In the genomic region with DNA sequence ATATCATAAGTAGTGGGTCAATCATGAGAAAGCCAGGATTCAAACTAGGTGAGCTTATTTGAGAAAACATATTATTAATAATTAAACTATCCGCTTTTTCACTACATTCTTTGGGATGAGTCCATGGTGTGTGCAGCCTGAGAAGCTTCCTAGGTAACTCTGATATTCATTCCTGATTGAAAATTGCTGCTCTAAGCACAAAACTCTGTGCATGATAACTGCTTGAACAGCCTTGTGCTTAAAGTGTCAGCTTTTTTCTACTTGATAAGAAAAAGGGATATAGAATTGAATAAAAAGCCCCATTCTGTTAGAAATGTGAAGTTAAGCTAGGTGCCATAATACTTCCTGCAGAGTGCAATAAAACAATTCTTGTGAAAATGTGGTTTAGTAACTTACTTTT, we compare ENCODE assay signal across 18 cellular contexts.
DNase-seq lines count a peak whose midpoint lies in the region; ATAC-seq, FAIRE-seq and TF ChIP-seq lines count a peak whose summit lies in the region.
"Had no signal": no experiment of that assay in that cellular context is flagged by ENCODE, and none has a peak within 500 bp of the region (broad histone marks: within the 10 kb centered on the region; RNA-seq: fewer than 3 reads in every experiment).

No MANE protein-coding gene starts in this region.

- no peak overlapping the region for H3K18ac ChIP-seq in IMR-90 (ENCODE audit: low read depth, low read length)

- no peak overlapping the region for H3K9ac ChIP-seq in IMR-90 (ENCODE audit: low read depth, low read length)
- no peak overlapping the region for H3K9ac ChIP-seq in endothelial cell of umbilical vein (replicated peaks; ENCODE audit: extremely low read depth, insufficient read depth, low read length)
- H3K9ac ChIP-seq: BLaER1 treated with 17β-estradiol and CSF1 and Interleukin-3, amounts not matched to agents 10 nM and 100 nM had no signal

- BruUV-seq in IMR-90 (replicated peaks; lab: Mats Ljungman, UMichigan) (no TSS peak), endothelial cell of umbilical vein (replicated peaks; lab: Mats Ljungman, UMichigan) (no TSS peak)

- intact Hi-C loops in IMR-90 (cut with micrococcal nuclease), result no loop called here
- intact Hi-C loops in endothelial cell of umbilical vein (cut with micrococcal nuclease), result no loop called here

- H3K36me3 ChIP-seq in IMR-90 (ENCODE audit: control insufficient read depth, insufficient read depth, low read length), result no peaks in the 10 kb centered on the region
- H3K36me3 ChIP-seq in endothelial cell of umbilical vein (ENCODE audit: control insufficient read depth in 2 of 2, extremely low read depth in 1 of 2, insufficient read depth in 2 of 2, low read length in 2 of 2), result no peaks in the 10 kb centered on the region
- H3K36me3 ChIP-seq: BLaER1 treated with 17β-estradiol and CSF1 and Interleukin-3, amounts not matched to agents 10 nM and 100 nM had no signal

- TF ChIP-seq EP300 in A549 (IDR thresholded peaks at IDR 0.05), result no peak

- no peak for TF ChIP-seq POLR2A in A549 (IDR thresholded peaks at IDR 0.05; ENCODE audit: low read length)
- no peak for TF ChIP-seq POLR2A in IMR-90 (IDR thresholded peaks at IDR 0.05; ENCODE audit: low read depth, low read length)
- TF ChIP-seq POLR2A in endothelial cell of umbilical vein (IDR thresholded peaks at IDR 0.05; ENCODE audit: low read depth, low read length), result no peak

- no peak for FAIRE-seq in A549 (lab: Jason Lieb, UNC)
- FAIRE-seq in endothelial cell of umbilical vein (lab: Jason Lieb, UNC), result peak; percentile 26
- FAIRE-seq: A204.1, G401.6, GM12891 had no signal

- H3K4ac ChIP-seq in IMR-90 (ENCODE audit: low read depth, low read length), result no peak overlapping the region

- TF ChIP-seq RAD21 in A549 (conservative IDR thresholded peaks at IDR 0.05 in 1 of 2, IDR thresholded peaks at IDR 0.05 in 1 of 2) (no peak), IMR-90 (IDR thresholded peaks at IDR 0.05; ENCODE audit: low read length) (no peak)

- H3K27me3 ChIP-seq in IMR-90 (ENCODE audit: control insufficient read depth, insufficient read depth, low read length) (no peaks in the 10 kb centered on the region), endothelial cell of umbilical vein (ENCODE audit: control insufficient read depth in 2 of 2, insufficient read depth in 2 of 2, low read length in 2 of 2) (no peaks in the 10 kb centered on the region)
- H3K27me3 ChIP-seq: BLaER1 treated with 17β-estradiol and CSF1 and Interleukin-3, amounts not matched to agents 10 nM and 100 nM had no signal

- no peak overlapping the region for H2BK5ac ChIP-seq in IMR-90 (ENCODE audit: low read depth, low read length, poor library complexity, severe bottlenecking)

- dilution Hi-C loops in IMR-90 (cut with HindIII; ENCODE audit: low sequenced_read_pairs, unreplicated experiment) (no loop called here), endothelial cell of umbilical vein (cut with MboI; ENCODE audit: extremely low pct_ligation_motif_present, low sequenced_read_pairs) (no loop called here)

- H3K9me1 ChIP-seq in IMR-90 (ENCODE audit: insufficient read depth, low read length), result no peaks in the 10 kb centered on the region
- H3K9me1 ChIP-seq in endothelial cell of umbilical vein (replicated peaks; ENCODE audit: control insufficient read depth, extremely low read depth, insufficient read depth, low read length), result no peaks in the 10 kb centered on the region

- H4K20me1 ChIP-seq in IMR-90 (ENCODE audit: insufficient read depth, low read length) (no peaks in the 10 kb centered on the region), endothelial cell of umbilical vein (replicated peaks; ENCODE audit: control insufficient read depth, extremely low read depth, insufficient read depth, low read length) (no peaks in the 10 kb centered on the region)
- H4K20me1 ChIP-seq: BLaER1 treated with 17β-estradiol and CSF1 and Interleukin-3, amounts not matched to agents 10 nM and 100 nM had no signal

- H3K23ac ChIP-seq in IMR-90 (ENCODE audit: low read depth, low read length), result no peak overlapping the region

- no peak overlapping the region for H2AK5ac ChIP-seq in IMR-90 (ENCODE audit: low read depth, low read length)

- no peak overlapping the region for H4K5ac ChIP-seq in IMR-90 (ENCODE audit: low read depth, low read length)

- ATAC-seq in A549, result no peak
- no peak for ATAC-seq in IMR-90 (ENCODE audit: low read depth)
- ATAC-seq: CD8-positive, alpha-beta T cell had no signal

- no peaks in the 10 kb centered on the region for H3K79me2 ChIP-seq in endothelial cell of umbilical vein (ENCODE audit: control insufficient read depth, insufficient read depth, low read length)

- H2AFZ ChIP-seq in IMR-90 (replicated peaks; ENCODE audit: low read length, poor library complexity) (no peak overlapping the region), endothelial cell of umbilical vein (ENCODE audit: low read depth, low read length) (no peak overlapping the region)

- H3K79me1 ChIP-seq in IMR-90 (ENCODE audit: low read depth in 1 of 2, low read length in 2 of 2), result no peaks in the 10 kb centered on the region

- no peak overlapping the region for H2AK9ac ChIP-seq in IMR-90 (replicated peaks; ENCODE audit: low read depth, low read length, poor library complexity)

- DNase-seq in A549 (ENCODE audit: low read depth in 1 of 2, low spot score in 1 of 2) (no peak), IMR-90 (no peak), endothelial cell of umbilical vein (ENCODE audit: low read depth, low spot score) (no peak), RWPE1 (ENCODE audit: low spot score) (no peak), GM19238 (ENCODE audit: insufficient read length, low spot score) (no peak)
- DNase-seq in central memory CD4-positive, alpha-beta T cell, result no peak
- DNase-seq: 8988T; AML-193; Caco-2; Calu3; CD4-positive, alpha-beta T cell; CD8-positive, alpha-beta T cell; GF-D8 had no signal

- H3K27ac ChIP-seq in A549 (no peak overlapping the region), IMR-90 (ENCODE audit: insufficient read depth, low read length) (no peak overlapping the region), endothelial cell of umbilical vein (ENCODE audit: insufficient read depth, low read depth, low read length) (no peak overlapping the region), RWPE1 (no peak overlapping the region)
- H3K27ac ChIP-seq: BLaER1 treated with 17β-estradiol and CSF1 and Interleukin-3, amounts not matched to agents 10 nM and 100 nM; C4-2B had no signal

- CTCF ChIA-PET in A549 (lab: Yijun Ruan, JAX) (interaction anchor here (0.6 to 1.2 kb wide), 2 partner anchors 13 to 1601 kb away, joined by 4 read pairs; no protein-coding TSS in a partner anchor), IMR-90 (lab: Yijun Ruan, JAX) (no interaction called here), endothelial cell of umbilical vein (lab: Charles Lee) (interaction anchor here (0.6 to 1.6 kb wide), 5 partner anchors 10 to 1040 kb away, joined by 3 to 4 read pairs (median 3); no protein-coding TSS in a partner anchor), RWPE1 (lab: Yijun Ruan, JAX) (interaction anchor here (0.6 to 0.7 kb wide), 2 partner anchors 38 to 353 kb away, joined by 3 read pairs; no protein-coding TSS in a partner anchor)

- H3K9me3 ChIP-seq in A549 (no peaks in the 10 kb centered on the region; the same call in 2 of the 3 replicates), IMR-90 (ENCODE audit: control insufficient read depth, insufficient read depth, low read length) (no peaks in the 10 kb centered on the region), endothelial cell of umbilical vein (replicated peaks; ENCODE audit: control insufficient read depth, insufficient read depth, low read length) (no peaks in the 10 kb centered on the region)
- H3K9me3 ChIP-seq: BLaER1 treated with 17β-estradiol and CSF1 and Interleukin-3, amounts not matched to agents 10 nM and 100 nM; Caco-2 had no signal

- H3K4me3 ChIP-seq in A549, result no peak overlapping the region
- no peak overlapping the region for H3K4me3 ChIP-seq in IMR-90 (ENCODE audit: insufficient read depth, low read depth, low read length)
- H3K4me3 ChIP-seq in endothelial cell of umbilical vein (replicated peaks in 1 of 3; ENCODE audit: insufficient read depth in 1 of 3, low read depth in 1 of 3, low read length in 3 of 3), result no peak overlapping the region
- H3K4me3 ChIP-seq: BLaER1 treated with 17β-estradiol and CSF1 and Interleukin-3, amounts not matched to agents 10 nM and 100 nM had no signal

- in situ Hi-C loops in IMR-90 (cut with MboI; ENCODE audit: low sequenced_read_pairs), result no loop called here

- H3K14ac ChIP-seq in IMR-90 (replicated peaks; ENCODE audit: low read depth, low read length), result no peak overlapping the region

- H2BK20ac ChIP-seq in IMR-90 (ENCODE audit: low read depth, low read length), result no peak overlapping the region

- H3K4me1 ChIP-seq in A549 (no peaks in the 10 kb centered on the region), IMR-90 (ENCODE audit: control insufficient read depth, insufficient read depth, low read length) (no peaks in the 10 kb centered on the region), endothelial cell of umbilical vein (ENCODE audit: control insufficient read depth, extremely low read depth, insufficient read depth, low read length) (no peaks in the 10 kb centered on the region)
- H3K4me1 ChIP-seq: Caco-2 had no signal

- H3K56ac ChIP-seq in IMR-90 (ENCODE audit: extremely low read depth, insufficient read depth, low read length), result no peak overlapping the region

- H3K4me2 ChIP-seq in A549 (no peak overlapping the region), IMR-90 (ENCODE audit: low read depth, low read length) (no peak overlapping the region), endothelial cell of umbilical vein (ENCODE audit: insufficient read depth, low read length) (no peak overlapping the region)
- H3K4me2 ChIP-seq: BLaER1 treated with 17β-estradiol and CSF1 and Interleukin-3, amounts not matched to agents 10 nM and 100 nM had no signal

- no peak overlapping the region for H4K8ac ChIP-seq in IMR-90 (ENCODE audit: low read depth in 2 of 2, low read length in 2 of 2)

- TF ChIP-seq CTCF in A549 (IDR thresholded peaks at IDR 0.05) (no peak), IMR-90 (conservative IDR thresholded peaks at IDR 0.05; ENCODE audit: low read depth, low read length) (no peak), endothelial cell of umbilical vein (IDR thresholded peaks at IDR 0.05; ENCODE audit: extremely low read depth in 1 of 2, insufficient read depth in 1 of 2, low read depth in 1 of 2, low read length in 2 of 2) (no peak), RWPE1 (conservative IDR thresholded peaks at IDR 0.05; ENCODE audit: low read depth) (no peak)

- WGBS in A549 (ENCODE audit: missing lambda C conversion rate), result 49% methylated on average over 1 of the region's 1 CpG
- no CpG with 5 or more reads among the region's 1 CpG for WGBS in IMR-90 (ENCODE audit: extremely low coverage in 2 of 2, insufficient read length in 1 of 2), 2 experiments

- H2BK120ac ChIP-seq in IMR-90 (ENCODE audit: low read depth, low read length), result no peak overlapping the region

- POLR2A ChIA-PET in A549 (lab: Yijun Ruan, JAX), result no interaction called here
- POLR2A ChIA-PET in IMR-90 (lab: Charles Lee; ENCODE audit: unreplicated experiment), result no interaction called here
- POLR2A ChIA-PET in endothelial cell of umbilical vein (lab: Charles Lee), result no interaction called here
- POLR2A ChIA-PET in RWPE1 (lab: Yijun Ruan, JAX; ENCODE audit: low non-redundant PET), result no interaction called here

- no peak overlapping the region for H2BK15ac ChIP-seq in IMR-90 (ENCODE audit: low read depth, low read length)

- no peak overlapping the region for H4K91ac ChIP-seq in IMR-90 (ENCODE audit: insufficient read depth, low read depth, low read length)

TF ChIP-seq in endothelial cell of umbilical vein, 7 proteins besides CTCF, POLR2A, EP300 and RAD21 (continues in another document):
- no peak for TF ChIP-seq FOS (IDR thresholded peaks at IDR 0.05; ENCODE audit: borderline replicate concordance, insufficient read depth, low read length)
